Comparison of ENCODE assay signal across 8 cellular contexts in genomic region chr10:34522542-34522941, GRCh38.
A peak's percentile ranks its signal among the peaks of the same experiment; 100 is the strongest.
DNase-seq lines count a peak whose midpoint lies in the region; ATAC-seq and TF ChIP-seq lines count a peak whose summit lies in the region.

No MANE protein-coding gene starts in this region.

- H3K4me2 ChIP-seq in mesendoderm (ENCODE audit: low read length), result no peak overlapping the region

- CTCF ChIA-PET in activated CD4-positive, alpha-beta T cell treated with anti-CD3 and anti-CD28 coated beads, Interleukin-2, amount 10 ng/mL, durations not matched to agents 7 days and 5 days (lab: Charles Lee), result no interaction called here
- CTCF ChIA-PET in activated CD8-positive, alpha-beta T cell treated with anti-CD3 and anti-CD28 coated beads for 36 hours (lab: Charles Lee), result interaction anchor here (0.8 to 3.9 kb wide), 2 partner anchors 14 to 116 kb away, joined by 3 to 22 read pairs; no protein-coding TSS in a partner anchor

- no peaks in the 10 kb centered on the region for H3K36me3 ChIP-seq in mesendoderm (ENCODE audit: control insufficient read depth, insufficient read depth, low read length)

- H3K4me3 Mint-ChIP-seq in activated CD4-positive, alpha-beta T cell treated with anti-CD3 and anti-CD28 coated beads, Interleukin-2, amount 10 ng/mL, durations not matched to agents 7 days and 5 days, result no peak overlapping the region
- no peak overlapping the region for H3K4me3 Mint-ChIP-seq in activated CD8-positive, alpha-beta T cell treated with anti-CD3 and anti-CD28 coated beads for 36 hours

- no peak overlapping the region for H3K23ac ChIP-seq in mesendoderm (ENCODE audit: low read length)

- peaks cover 7% of the 10 kb centered on the region for H3K4me1 ChIP-seq in mesendoderm (ENCODE audit: control insufficient read depth, low read depth, low read length)

- H3K4ac ChIP-seq in mesendoderm (ENCODE audit: low read depth, low read length), result peak overlapping the region; percentile 55

- ATAC-seq in HG03432 (IDR thresholded peaks at IDR 0.05; ENCODE audit: unreplicated experiment) (peak; percentile 68), HG03139 (IDR thresholded peaks at IDR 0.05; ENCODE audit: unreplicated experiment) (no peak), GM18520 (IDR thresholded peaks at IDR 0.05; ENCODE audit: unreplicated experiment) (no peak)
- ATAC-seq in activated CD8-positive, alpha-beta T cell treated with anti-CD3 and anti-CD28 coated beads for 36 hours, result no peak

- peaks cover 8% of the 10 kb centered on the region for H3K79me1 ChIP-seq in mesendoderm (ENCODE audit: low read length)

- H2BK5ac ChIP-seq in mesendoderm (ENCODE audit: low read length), result no peak overlapping the region

- H3K79me2 ChIP-seq in mesendoderm (ENCODE audit: control insufficient read depth, insufficient read depth, low read length), result peaks cover 18% of the 10 kb centered on the region

- POLR2A ChIA-PET in activated CD4-positive, alpha-beta T cell treated with anti-CD3 and anti-CD28 coated beads, Interleukin-2, amount 10 ng/mL, durations not matched to agents 7 days and 5 days (lab: Charles Lee), result no interaction called here
- POLR2A ChIA-PET in activated CD8-positive, alpha-beta T cell treated with anti-CD3 and anti-CD28 coated beads for 36 hours (lab: Charles Lee), result no interaction called here

- H3K27ac ChIP-seq in mesendoderm (ENCODE audit: low read depth, low read length), result no peak overlapping the region

- H2AK5ac ChIP-seq in mesendoderm (ENCODE audit: low read length), result no peak overlapping the region

- intact Hi-C loops in activated CD8-positive, alpha-beta T cell treated with anti-CD3 and anti-CD28 coated beads for 36 hours (cut with micrococcal nuclease), result loop anchor here (5.0 kb wide), 1 partner anchor 115 kb away; no protein-coding TSS in a partner anchor

- H3K18ac ChIP-seq in mesendoderm (ENCODE audit: low read length), result peak overlapping the region; percentile 68

- no peaks in the 10 kb centered on the region for H3K27me3 ChIP-seq in mesendoderm (ENCODE audit: insufficient read depth, low read length, poor library complexity)

- H3K9me3 Mint-ChIP-seq in activated CD4-positive, alpha-beta T cell treated with anti-CD3 and anti-CD28 coated beads, Interleukin-2, amount 10 ng/mL, durations not matched to agents 7 days and 5 days, result no peaks in the 10 kb centered on the region
- no peaks in the 10 kb centered on the region for H3K9me3 Mint-ChIP-seq in activated CD8-positive, alpha-beta T cell treated with anti-CD3 and anti-CD28 coated beads for 36 hours

- peaks cover 10% of the 10 kb centered on the region for H3K27me3 Mint-ChIP-seq in activated CD4-positive, alpha-beta T cell treated with anti-CD3 and anti-CD28 coated beads, Interleukin-2, amount 10 ng/mL, durations not matched to agents 7 days and 5 days
- H3K27me3 Mint-ChIP-seq in activated CD8-positive, alpha-beta T cell treated with anti-CD3 and anti-CD28 coated beads for 36 hours, result peaks cover 1% of the 10 kb centered on the region

- H3K4me3 ChIP-seq in mesendoderm (ENCODE audit: low read length), result no peak overlapping the region

- H3K27ac Mint-ChIP-seq in activated CD4-positive, alpha-beta T cell treated with anti-CD3 and anti-CD28 coated beads, Interleukin-2, amount 10 ng/mL, durations not matched to agents 7 days and 5 days, result no peak overlapping the region
- no peak overlapping the region for H3K27ac Mint-ChIP-seq in activated CD8-positive, alpha-beta T cell treated with anti-CD3 and anti-CD28 coated beads for 36 hours

- H3K9ac ChIP-seq in mesendoderm (ENCODE audit: low read length), result no peak overlapping the region

- H4K8ac ChIP-seq in mesendoderm (ENCODE audit: low read depth, low read length), result no peak overlapping the region

- H2BK15ac ChIP-seq in mesendoderm (replicated peaks; ENCODE audit: low read depth), result no peak overlapping the region

- peak; percentile 12 for TF ChIP-seq CTCF in activated CD8-positive, alpha-beta T cell treated with anti-CD3 and anti-CD28 coated beads for 36 hours (IDR thresholded peaks at IDR 0.05)

- WGBS in mesendoderm (ENCODE audit: extremely low coverage, insufficient coverage, low lambda C conversion rate), result 100% methylated on average over 2 of the region's 6 CpGs

- peak; percentile 15 for DNase-seq in activated CD4-positive, alpha-beta T cell treated with anti-CD3 and anti-CD28 coated beads, Interleukin-2, amount 10 ng/mL, durations not matched to agents 7 days and 5 days
- no peak for DNase-seq in activated CD4-positive, alpha-beta T cell treated with anti-CD3 and anti-CD28 coated beads, Interleukin-2, amount 50 U/mL, for 4 hours
- DNase-seq in activated CD8-positive, alpha-beta T cell treated with anti-CD3 and anti-CD28 coated beads for 36 hours, result no peak
- DNase-seq in mesendoderm (peak; percentile 50), C1 segment of cervical spinal cord (lab: John Stamatoyannopoulos, UW) (no peak)

- H3K56ac ChIP-seq in mesendoderm (ENCODE audit: low read length), result no peak overlapping the region

- H3K4me1 Mint-ChIP-seq in activated CD4-positive, alpha-beta T cell treated with anti-CD3 and anti-CD28 coated beads, Interleukin-2, amount 10 ng/mL, durations not matched to agents 7 days and 5 days, result peaks cover 2% of the 10 kb centered on the region
- peaks cover 2% of the 10 kb centered on the region for H3K4me1 Mint-ChIP-seq in activated CD8-positive, alpha-beta T cell treated with anti-CD3 and anti-CD28 coated beads for 36 hours (ENCODE audit: low read depth)

- H2BK120ac ChIP-seq in mesendoderm (ENCODE audit: low read depth, low read length), result no peak overlapping the region

- no peaks in the 10 kb centered on the region for H3K36me3 Mint-ChIP-seq in activated CD4-positive, alpha-beta T cell treated with anti-CD3 and anti-CD28 coated beads, Interleukin-2, amount 10 ng/mL, durations not matched to agents 7 days and 5 days (ENCODE audit: low read depth)
- no peaks in the 10 kb centered on the region for H3K36me3 Mint-ChIP-seq in activated CD8-positive, alpha-beta T cell treated with anti-CD3 and anti-CD28 coated beads for 36 hours (ENCODE audit: low read depth)

- no peak overlapping the region for H4K5ac ChIP-seq in mesendoderm (ENCODE audit: low read length)

Comparison
In these comparisons a context has a peak if more than half of its experiments do, and no peak if none do; other contexts are left out.
1. DNase-seq: peak in activated CD4-positive, alpha-beta T cell treated with anti-CD3 and anti-CD28 coated beads, Interleukin-2, amount 10 ng/mL, durations not matched to agents 7 days and 5 days (single experiment) and mesendoderm (single experiment); none in activated CD4-positive, alpha-beta T cell treated with anti-CD3 and anti-CD28 coated beads, Interleukin-2, amount 50 U/mL, for 4 hours (0 of 2), activated CD8-positive, alpha-beta T cell treated with anti-CD3 and anti-CD28 coated beads for 36 hours (single experiment) and C1 segment of cervical spinal cord (0 of 14).